22 cellular contexts compared by ENCODE assay signal in the genomic region with DNA sequence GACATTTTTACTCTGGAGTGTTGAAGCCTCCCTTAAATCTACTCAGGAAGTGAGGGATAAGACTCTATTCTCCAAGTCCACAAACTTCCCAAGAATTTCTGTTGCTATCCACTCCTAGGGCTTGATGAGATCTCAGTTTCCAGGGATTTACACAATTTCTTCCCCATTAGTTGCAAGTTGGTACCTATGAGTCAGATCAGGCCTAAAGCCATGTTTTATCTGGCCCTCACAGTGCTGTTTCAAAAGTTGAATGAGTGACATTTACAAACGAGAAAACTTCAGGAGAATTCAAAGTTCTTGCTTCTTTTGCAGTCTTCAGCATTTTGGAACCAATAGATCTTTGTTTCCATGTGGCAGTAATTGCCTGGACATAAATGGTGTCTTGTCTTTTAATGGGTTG.
"Had no signal": no experiment of that assay in that cellular context is flagged by ENCODE, and none has a peak within 500 bp of the region (broad histone marks: within the 10 kb centered on the region; RNA-seq: fewer than 3 reads in every experiment).

No MANE protein-coding gene starts in this region.

- H3K36me3 ChIP-seq: adrenal gland, colonic mucosa, heart right ventricle, prostate gland, upper lobe of right lung had no signal

- H3K4me1 Mint-ChIP-seq: activated naive CD4-positive, alpha-beta T cell treated with anti-CD3 and anti-CD28 coated beads, Interleukin-2, amount 10 ng/mL, durations not matched to agents 7 days and 5 days; endodermal cell; naive thymus-derived CD8-positive, alpha-beta T cell; stimulated activated naive CD8-positive, alpha-beta T cell treated with anti-CD3 and anti-CD28 coated beads, Interleukin-15, amount 100 ng/mL, for 72 hours had no signal

- H3K27ac ChIP-seq: adrenal gland, colonic mucosa, heart right ventricle, prostate gland, skin epidermis, testis, upper lobe of right lung had no signal

- H3K27ac Mint-ChIP-seq: activated naive CD4-positive, alpha-beta T cell treated with anti-CD3 and anti-CD28 coated beads, Interleukin-2, amount 10 ng/mL, durations not matched to agents 7 days and 5 days; endodermal cell; naive thymus-derived CD8-positive, alpha-beta T cell; stimulated activated naive CD8-positive, alpha-beta T cell treated with anti-CD3 and anti-CD28 coated beads, Interleukin-15, amount 100 ng/mL, for 72 hours; T-helper 1 cell treated with Interleukin-12 subunit alpha and Interleukin-12 subunit beta and Interleukin-4 antibody, amounts not matched to agents 30 μg/mL and 1 μg/mL, for 36 hours had no signal

- H3K27me3 ChIP-seq: adrenal gland, colonic mucosa, heart right ventricle, testis, upper lobe of right lung had no signal

- ATAC-seq: activated CD4-positive, CD25-positive, alpha-beta regulatory T cell treated with anti-CD3 and anti-CD28 coated beads, Interleukin-2, amount 50 U/mL, for 24 hours; activated T-cell treated with anti-CD3 and anti-CD28 coated beads, Interleukin-2, amount 50 U/mL, for 4 hours; heart right ventricle; left ventricle myocardium superior; naive thymus-derived CD8-positive, alpha-beta T cell; right cardiac atrium; stimulated activated naive CD8-positive, alpha-beta T cell treated with anti-CD3 and anti-CD28 coated beads, Interleukin-15, amount 100 ng/mL, for 72 hours; upper lobe of right lung had no signal

- H3K9me3 ChIP-seq: adrenal gland, colonic mucosa, prostate gland, testis, upper lobe of right lung had no signal

- DNase-seq: activated CD4-positive, alpha-beta T cell treated with anti-CD3 and anti-CD28 coated beads, Interleukin-2, amount 50 U/mL, for 1 hour; activated CD8-positive, alpha-beta memory T cell treated with anti-CD3 and anti-CD28 coated beads, Interleukin-2, amount 50 U/mL, for 4 hours; activated naive CD4-positive, alpha-beta T cell treated with anti-CD3 and anti-CD28 coated beads, Interleukin-2, amount 10 ng/mL, durations not matched to agents 7 days and 5 days; activated T-cell treated with anti-CD3 and anti-CD28 coated beads, Interleukin-2, amount 50 U/mL, for 4 hours; adrenal gland; caudate nucleus; colonic mucosa; endodermal cell; heart right ventricle; left ventricle myocardium superior; mesenchymal stem cell; naive thymus-derived CD8-positive, alpha-beta T cell; right cardiac atrium; stimulated activated CD4-positive, alpha-beta T cell treated with anti-CD3 and anti-CD28 coated beads, Interleukin-15, amount 100 ng/mL, for 24 hours; stimulated activated CD4-positive, alpha-beta T cell treated with anti-CD3 and anti-CD28 coated beads, Interleukin-4, amount 100 ng/mL, for 1 hour; stimulated activated naive CD8-positive, alpha-beta T cell treated with anti-CD3 and anti-CD28 coated beads, Interleukin-15, amount 100 ng/mL, for 72 hours; testis; upper lobe of right lung had no signal

- H3K4me1 ChIP-seq: adrenal gland, colonic mucosa, heart right ventricle, prostate gland, testis, upper lobe of right lung had no signal

- H3K4me3 ChIP-seq: adrenal gland, colonic mucosa, heart right ventricle, prostate gland, skin epidermis, testis, upper lobe of right lung had no signal

- H3K9me3 Mint-ChIP-seq: activated naive CD4-positive, alpha-beta T cell treated with anti-CD3 and anti-CD28 coated beads, Interleukin-2, amount 10 ng/mL, durations not matched to agents 7 days and 5 days; activated T-cell treated with anti-CD3 and anti-CD28 coated beads, Interleukin-2, amount 50 U/mL, for 4 hours; endodermal cell; T-helper 1 cell treated with Interleukin-12 subunit alpha and Interleukin-12 subunit beta and Interleukin-4 antibody, amounts not matched to agents 30 μg/mL and 1 μg/mL, for 36 hours had no signal

- H3K36me3 Mint-ChIP-seq: activated naive CD4-positive, alpha-beta T cell treated with anti-CD3 and anti-CD28 coated beads, Interleukin-2, amount 10 ng/mL, durations not matched to agents 7 days and 5 days; naive thymus-derived CD8-positive, alpha-beta T cell had no signal

- H3K4me3 Mint-ChIP-seq: activated naive CD4-positive, alpha-beta T cell treated with anti-CD3 and anti-CD28 coated beads, Interleukin-2, amount 10 ng/mL, durations not matched to agents 7 days and 5 days; activated T-cell treated with anti-CD3 and anti-CD28 coated beads, Interleukin-2, amount 50 U/mL, for 4 hours; endodermal cell; naive thymus-derived CD8-positive, alpha-beta T cell; stimulated activated naive CD8-positive, alpha-beta T cell treated with anti-CD3 and anti-CD28 coated beads, Interleukin-15, amount 100 ng/mL, for 72 hours; T-helper 1 cell treated with Interleukin-12 subunit alpha and Interleukin-12 subunit beta and Interleukin-4 antibody, amounts not matched to agents 30 μg/mL and 1 μg/mL, for 36 hours had no signal

- H3K27me3 Mint-ChIP-seq: activated naive CD4-positive, alpha-beta T cell treated with anti-CD3 and anti-CD28 coated beads, Interleukin-2, amount 10 ng/mL, durations not matched to agents 7 days and 5 days; naive thymus-derived CD8-positive, alpha-beta T cell; stimulated activated naive CD8-positive, alpha-beta T cell treated with anti-CD3 and anti-CD28 coated beads, Interleukin-15, amount 100 ng/mL, for 72 hours had no signal
